ENCODE assay signal across 1 cellular context in the genomic region with DNA sequence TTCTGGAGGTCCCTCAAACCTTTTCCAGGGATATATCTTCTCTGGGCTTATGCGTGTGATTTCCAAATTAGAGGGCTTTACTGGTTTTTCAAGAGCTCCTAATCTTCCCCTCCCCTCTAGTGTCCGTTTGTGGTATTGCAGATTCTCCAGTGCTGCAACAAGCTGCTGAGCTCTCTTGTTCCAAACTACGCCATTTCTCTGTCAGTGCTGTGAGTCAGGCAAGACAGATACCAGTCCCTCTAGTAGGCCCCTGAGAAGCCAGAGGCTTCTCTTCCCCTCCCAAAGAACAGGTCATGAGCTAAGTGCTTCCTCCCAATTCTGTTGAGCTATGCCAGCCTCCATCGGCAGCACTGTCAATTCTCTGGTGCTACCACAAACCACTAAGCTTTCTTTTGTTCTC.
TF ChIP-seq lines count a peak whose summit lies in the region.

No MANE protein-coding gene starts in this region.

TF ChIP-seq in HCT116, 20 proteins besides CTCF, POLR2A, EP300 and RAD21 (continued from another document):
- no peak for TF ChIP-seq TCF7L2 (IDR thresholded peaks at IDR 0.05; ENCODE audit: borderline replicate concordance, extremely low read depth, insufficient read depth, insufficient read length)
- TF ChIP-seq SIN3A (IDR thresholded peaks at IDR 0.05; ENCODE audit: low read depth), result no peak
- TF ChIP-seq, protein P1, sequence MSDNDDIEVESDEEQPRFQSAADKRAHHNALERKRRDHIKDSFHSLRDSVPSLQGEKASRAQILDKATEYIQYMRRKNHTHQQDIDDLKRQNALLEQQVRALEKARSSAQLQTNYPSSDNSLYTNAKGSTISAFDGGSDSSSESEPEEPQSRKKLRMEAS (IDR thresholded peaks at IDR 0.05), result no peak
